8 cellular contexts compared by ENCODE assay signal in the genomic region with DNA sequence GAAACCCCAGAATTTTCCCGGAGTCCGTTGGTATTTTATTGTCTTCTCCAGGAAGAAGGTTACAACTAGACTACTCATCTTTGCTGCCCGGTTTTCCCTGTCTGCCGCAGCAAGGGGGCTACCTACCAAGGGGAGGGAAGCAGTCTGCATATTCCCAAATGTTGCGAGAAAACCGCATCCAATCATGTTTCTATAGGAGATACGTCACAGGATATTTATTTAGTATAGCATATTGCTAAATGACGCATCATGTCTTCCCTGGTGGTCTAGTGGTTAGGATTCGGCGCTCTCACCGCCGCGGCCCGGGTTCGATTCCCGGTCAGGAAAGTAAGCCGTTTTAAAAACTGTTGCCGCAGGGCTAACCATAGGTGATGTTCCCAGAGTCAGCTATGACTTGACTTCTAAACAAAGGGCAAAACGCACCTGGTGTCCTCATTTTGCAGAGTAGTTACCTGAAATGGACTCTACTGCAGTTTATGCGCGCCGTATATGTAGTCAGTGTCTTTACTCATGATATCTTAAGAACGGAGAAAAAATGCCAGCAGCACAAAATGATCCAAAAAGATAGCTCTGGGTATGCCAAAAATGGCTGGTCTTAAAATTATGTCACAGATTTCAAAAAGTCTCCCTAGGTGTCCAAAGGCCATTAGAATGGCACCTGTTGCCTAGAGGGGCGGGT. TPM values are rescaled to one million over a fixed set of nuclear protein-coding genes. Genes with fewer than 3 reads are reported as not detected.
DNase-seq lines count a peak whose midpoint lies in the region; ATAC-seq and TF ChIP-seq lines count a peak whose summit lies in the region.

No MANE protein-coding gene starts in this region.

- no peaks in the 10 kb centered on the region for H3K36me3 ChIP-seq in left lung

- intact Hi-C loops in left lung (cut with DNase I), result no loop called here

- DNase-seq in NK-92 treated with Interleukin-12 subunit alpha and Interleukin-12 subunit beta, amount 100 ng/mL, for 24 hours (lab: John Stamatoyannopoulos, UW), result peak; percentile 55
- DNase-seq in NK-92 (lab: John Stamatoyannopoulos, UW; ENCODE audit: unreplicated experiment) (no peak), NCI-H345 treated with DMSO at 0.1 percent for 48 hours (lab: John Stamatoyannopoulos, UW; ENCODE audit: unreplicated experiment) (peak; percentile 95), chondrocyte (ENCODE audit: low spot score) (no peak), left lung (no peak)
- peak; percentile 82 for DNase-seq in activated CD4-positive, alpha-beta T cell treated with anti-CD3 and anti-CD28 coated beads for 1 hour
- DNase-seq in stimulated activated CD4-positive, alpha-beta T cell treated with anti-CD3 and anti-CD28 coated beads, Interleukin-1b, Interleukin-23, amount 100 ng/mL, for 48 hours, result peak; percentile 84

- no peaks in the 10 kb centered on the region for H3K9me3 Mint-ChIP-seq in chondrocyte (ENCODE audit: low read depth)

- no peaks in the 10 kb centered on the region for H3K27me3 ChIP-seq in left lung

- TF ChIP-seq CTCF in chondrocyte (IDR thresholded peaks at IDR 0.05) (peak; percentile 22), left lung (IDR thresholded peaks at IDR 0.05) (no peak)

- peak overlapping the region; percentile 91 for H3K4me3 Mint-ChIP-seq in chondrocyte (ENCODE audit: unreplicated experiment)

- H3K27ac Mint-ChIP-seq in chondrocyte (ENCODE audit: unreplicated experiment), result peak overlapping the region; percentile 99

- no peaks in the 10 kb centered on the region for H3K9me3 ChIP-seq in left lung

- H3K27ac ChIP-seq in left lung, result peak overlapping the region; percentile 96 to 98

- peaks cover 1% of the 10 kb centered on the region for H3K27me3 Mint-ChIP-seq in chondrocyte (ENCODE audit: low read depth)

- H3K4me1 ChIP-seq in left lung, result peaks cover 4 to 11% of the 10 kb centered on the region in 2 donors

- H3K4me3 ChIP-seq in left lung, result peak overlapping the region; percentile 67 to 70

- no peaks in the 10 kb centered on the region for H3K36me3 Mint-ChIP-seq in chondrocyte (ENCODE audit: low read depth)

- ATAC-seq in HG03196 (IDR thresholded peaks at IDR 0.05; ENCODE audit: unreplicated experiment) (peak; percentile 67), left lung (peak; percentile 51)

- peaks cover 15% of the 10 kb centered on the region for H3K4me1 Mint-ChIP-seq in chondrocyte (ENCODE audit: low read depth)

RNA-seq across cellular contexts. Expression of gene ZNF692, which starts 15.2 kb away (rescaled TPM):
- total RNA-seq in chondrocyte (20.7 to 36.4 TPM (median 21.6 TPM) in 3 replicates), left lung (10 to 100 TPM; 31.9 to 44.6 TPM)

RNA-seq across cellular contexts. Expression of gene PGBD2, which starts 31.9 kb away (rescaled TPM):
- total RNA-seq in chondrocyte (5.2 to 6.0 TPM (median 5.8 TPM) in 3 replicates), left lung (10 to 100 TPM in 1 of 2 donors, 1 to 10 TPM in 1; 7.0 to 10.2 TPM)

RNA-seq across cellular contexts. Expression of gene ZNF672, which starts 36.1 kb away (rescaled TPM):
- total RNA-seq in chondrocyte, result 17.1 to 20.2 TPM (median 19.8 TPM) in 3 replicates
- 10 to 100 TPM; 31.2 to 35.5 TPM for total RNA-seq in left lung

RNA-seq across cellular contexts. Expression of gene SH3BP5L, which starts 48.4 kb away (rescaled TPM):
- total RNA-seq in chondrocyte, result 30.1 to 33.9 TPM (median 30.8 TPM) in 3 replicates
- total RNA-seq in left lung, result 10 to 100 TPM; 24.0 to 26.5 TPM

Comparison
In these comparisons a context has a peak if more than half of its experiments do, and no peak if none do; other contexts are left out.
1. DNase-seq: peak in NK-92 treated with Interleukin-12 subunit alpha and Interleukin-12 subunit beta, amount 100 ng/mL, for 24 hours (single experiment), NCI-H345 treated with DMSO at 0.1 percent for 48 hours (single experiment), activated CD4-positive, alpha-beta T cell treated with anti-CD3 and anti-CD28 coated beads for 1 hour (single experiment) and stimulated activated CD4-positive, alpha-beta T cell treated with anti-CD3 and anti-CD28 coated beads, Interleukin-1b, Interleukin-23, amount 100 ng/mL, for 48 hours (single experiment); none in NK-92 (single experiment), chondrocyte (single experiment) and left lung (0 of 2).